Comparison of ENCODE assay signal across 9 cellular contexts in genomic region chr18:59996370-59996966, GRCh38.
A peak's percentile ranks its signal among the peaks of the same experiment; 100 is the strongest.
DNase-seq lines count a peak whose midpoint lies in the region; ATAC-seq and TF ChIP-seq lines count a peak whose summit lies in the region.
"Had no signal": no experiment of that assay in that cellular context is flagged by ENCODE, and none has a peak within 500 bp of the region (broad histone marks: within the 10 kb centered on the region; RNA-seq: fewer than 3 reads in every experiment).

No MANE protein-coding gene starts in this region.

- no peaks in the 10 kb centered on the region for H3K36me3 ChIP-seq in left lung
- H3K36me3 ChIP-seq: HAP-1 had no signal

- no peaks in the 10 kb centered on the region for H3K9me3 ChIP-seq in left lung
- H3K9me3 ChIP-seq: HAP-1 had no signal

- in situ Hi-C loops in ACHN (cut with HindIII; ENCODE audit: low pct_ligation_motif_present, low pct_unique_long_range_greater_than_20kb, low sequenced_read_pairs) = loop anchor here (25.0 kb wide), 1 partner anchor 566 kb away; no protein-coding TSS in a partner anchor

- no peak overlapping the region for H3K27ac ChIP-seq in left lung

- peaks cover 0 to 6% of the 10 kb centered on the region in 2 donors for H3K27me3 ChIP-seq in left lung

- TF ChIP-seq CTCF in GM12874 (IDR thresholded peaks at IDR 0.05; ENCODE audit: insufficient read depth, low read depth, low read length) (peak; percentile 68), left lung (IDR thresholded peaks at IDR 0.05) (peak; percentile 30 to 43)

- H3K4me3 ChIP-seq in left lung = no peak overlapping the region
- H3K4me3 ChIP-seq: HAP-1 had no signal

- ATAC-seq in HG02852 (IDR thresholded peaks at IDR 0.05; ENCODE audit: unreplicated experiment) (peak; percentile 79), left lung (peak; percentile 75)

- intact Hi-C loops in left lung (cut with DNase I) = loop anchor here in 1 of 2 donors (10.0 kb wide), 1 partner anchor 558 kb away; no protein-coding TSS in a partner anchor

- no peaks in the 10 kb centered on the region for H3K4me1 ChIP-seq in left lung
- H3K4me1 ChIP-seq: HAP-1 had no signal

- peak; percentile 58 for DNase-seq in ACHN
- peak; percentile 13 for DNase-seq in NCI-H2029 treated with DMSO at 0.1 percent for 48 hours (lab: John Stamatoyannopoulos, UW)
- DNase-seq in amniotic stem cell (lab: John Stamatoyannopoulos, UW) = peak; percentile 48
- no peak for DNase-seq in left lung
- DNase-seq in NCI-H524 treated with DMSO at 0.1 percent for 48 hours (lab: John Stamatoyannopoulos, UW) = no peak
- no peak for DNase-seq in stimulated activated CD4-positive, alpha-beta T cell treated with anti-CD3 and anti-CD28 coated beads, Interleukin-4, amount 100 ng/mL, for 1 hour

Comparison
In these comparisons a context has a peak if more than half of its experiments do, and no peak if none do; other contexts are left out.
1. DNase-seq: peak in ACHN (single experiment), NCI-H2029 treated with DMSO at 0.1 percent for 48 hours (single experiment) and amniotic stem cell (single experiment); none in left lung (0 of 2), NCI-H524 treated with DMSO at 0.1 percent for 48 hours (single experiment) and stimulated activated CD4-positive, alpha-beta T cell treated with anti-CD3 and anti-CD28 coated beads, Interleukin-4, amount 100 ng/mL, for 1 hour (single experiment).